8 cellular contexts compared by ENCODE assay signal in the genomic region with DNA sequence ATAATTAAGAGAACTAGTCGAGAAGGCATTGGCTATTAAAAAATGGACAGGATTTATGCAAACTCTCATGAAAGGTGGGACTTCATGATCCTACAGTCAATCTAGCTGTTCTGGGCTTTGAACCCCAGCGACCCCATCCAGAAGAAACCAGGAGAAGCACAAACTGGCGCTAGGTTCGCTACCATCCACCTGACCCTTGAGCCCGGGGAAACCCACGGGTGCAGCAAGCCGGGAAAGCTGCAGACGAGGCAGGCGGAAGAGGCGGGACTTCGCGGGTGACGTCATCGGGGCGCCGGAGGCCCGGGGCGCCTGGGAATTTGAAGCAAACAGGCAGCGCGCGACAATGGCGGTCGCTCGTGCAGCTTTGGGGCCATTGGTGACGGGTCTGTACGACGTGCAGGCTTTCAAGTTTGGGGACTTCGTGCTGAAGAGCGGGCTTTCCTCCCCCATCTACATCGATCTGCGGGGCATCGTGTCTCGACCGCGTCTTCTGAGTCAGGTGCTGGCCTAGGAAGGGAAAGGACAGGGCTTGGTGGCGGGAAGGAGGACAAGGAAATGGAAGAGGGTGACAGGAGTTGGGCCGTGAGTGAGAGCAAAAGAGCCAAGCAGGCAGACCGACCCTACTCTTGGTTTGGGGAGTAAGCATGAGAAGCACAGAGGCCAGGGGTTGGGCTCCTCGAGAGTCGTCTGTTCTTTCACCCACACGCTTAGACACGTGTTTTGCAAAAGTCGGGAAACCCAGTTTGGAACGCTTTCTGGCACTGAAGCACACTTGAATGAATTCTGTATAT. TPM values are rescaled to one million over a fixed set of nuclear protein-coding genes. Genes with fewer than 3 reads are reported as not detected.
A peak's percentile ranks its signal among the peaks of the same experiment; 100 is the strongest.
DNase-seq lines count a peak whose midpoint lies in the region; ATAC-seq, FAIRE-seq and TF ChIP-seq lines count a peak whose summit lies in the region.

UMPS (plus strand) TSS at position 324 of the 791 bp plus-strand sequence; CDS start at position 344, 20 bp downstream.

- H3K4me1 Mint-ChIP-seq in activated naive CD8-positive, alpha-beta T cell (ENCODE audit: low read depth), result peaks cover 47% of the 10 kb centered on the region

- no peaks in the 10 kb centered on the region for H3K9me3 Mint-ChIP-seq in activated naive CD8-positive, alpha-beta T cell (ENCODE audit: low read depth)

- no peaks in the 10 kb centered on the region for H3K27me3 ChIP-seq in pancreas
- H3K27me3 ChIP-seq in thyroid gland, result no peaks in the 10 kb centered on the region

- H3K4me1 ChIP-seq in pancreas (peaks cover 8 to 21% (median 13%) of the 10 kb centered on the region in 3 donors), thyroid gland (peaks cover 14 to 20% of the 10 kb centered on the region in 2 donors)

- peaks cover 3% of the 10 kb centered on the region for H3K36me3 Mint-ChIP-seq in activated naive CD8-positive, alpha-beta T cell

- H3K9me3 ChIP-seq in pancreas (no peaks in the 10 kb centered on the region), thyroid gland (no peaks in the 10 kb centered on the region)

- peak within 1 kb of the TSS; percentile 94 for H3K4me3 ChIP-seq in GM08714 (ENCODE audit: low read length)
- peak within 1 kb of the TSS; percentile 50 to 74 (median 65) for H3K4me3 ChIP-seq in pancreas
- peak within 1 kb of the TSS; percentile 27 to 89 (median 72) for H3K4me3 ChIP-seq in thyroid gland (replicated peaks in 1 of 3)

- peak in 1 of 2 donors; percentile 75 for TF ChIP-seq POLR2A in thyroid gland (IDR thresholded peaks at IDR 0.05)

- peak; percentile 96 for ATAC-seq in HG02588 (IDR thresholded peaks at IDR 0.05; ENCODE audit: unreplicated experiment)
- peak; percentile 97 for ATAC-seq in Right ventricle myocardium inferior
- peak; percentile 98 to 100 (median 100) for ATAC-seq in pancreas

- peak within 1 kb of the TSS; percentile 100 for H3K27ac Mint-ChIP-seq in activated naive CD8-positive, alpha-beta T cell

- H3K27me3 Mint-ChIP-seq in activated naive CD8-positive, alpha-beta T cell, result peaks cover 4% of the 10 kb centered on the region

- no peaks in the 10 kb centered on the region for H3K36me3 ChIP-seq in pancreas
- H3K36me3 ChIP-seq in thyroid gland, result no peaks in the 10 kb centered on the region

- TF ChIP-seq CTCF in pancreas (IDR thresholded peaks at IDR 0.05), result no peak
- no peak for TF ChIP-seq CTCF in thyroid gland (IDR thresholded peaks at IDR 0.05)

- intact Hi-C loops in Right ventricle myocardium inferior (cut with DNase I) (no loop called here), pancreas (cut with DNase I) (no loop called here), thyroid gland (cut with DNase I) (no loop called here)

- DNase-seq in NCI-H1092 treated with DMSO at 0.1 percent for 48 hours (lab: John Stamatoyannopoulos, UW) (peak; percentile 89), SKM-1 treated with dmso at 0.1 percent for 144 hours (lab: John Stamatoyannopoulos, UW; ENCODE audit: unreplicated experiment) (peak; percentile 79), Right ventricle myocardium inferior (ENCODE audit: missing footprints) (peak; percentile 94), pancreas (peak; percentile 91 to 96 (median 94)), thyroid gland (peak; percentile 88 to 93)

- 0% methylated on average over 44 of the region's 44 CpGs for WGBS in pancreas, 2 donors
- WGBS in thyroid gland, 2 donors, result 1% methylated on average over 40 to 43 of the region's 44 CpGs

- no peak for FAIRE-seq in pancreas (lab: Jason Lieb, UNC)

- H3K4me3 Mint-ChIP-seq in activated naive CD8-positive, alpha-beta T cell, result peak within 1 kb of the TSS; percentile 100

- peak within 1 kb of the TSS; percentile 24 to 59 (median 56) for H3K27ac ChIP-seq in pancreas
- H3K27ac ChIP-seq in thyroid gland, result peak within 1 kb of the TSS in 2 of 3 donors; percentile 51 to 59

RNA-seq across cellular contexts. Expression of gene UMPS, which starts in this region (rescaled TPM):
- total RNA-seq in Right ventricle myocardium inferior, result 9.4 TPM
- 10 to 100 TPM; 10.6 to 20.1 (median 14.6) TPM for total RNA-seq in pancreas
- polyA plus RNA-seq in pancreas, result 10 to 100 TPM in 1 of 2 donors, 1 to 10 TPM in 1; 6.6 to 10.3 TPM
- total RNA-seq in thyroid gland, result 10 to 100 TPM; 18.5 to 37.4 (median 25.5) TPM

Comparison
In these comparisons a context has a peak if more than half of its experiments do, and no peak if none do; other contexts are left out.
1. Peak in every context shown above with its lines: DNase-seq, ATAC-seq, H3K4me3 ChIP-seq and H3K27ac ChIP-seq.